18 cellular contexts compared by ENCODE assay signal in genomic region chr2:189218236-189218635, GRCh38.
"Had no signal": no experiment of that assay in that cellular context is flagged by ENCODE, and none has a peak within 500 bp of the region (broad histone marks: within the 10 kb centered on the region; RNA-seq: fewer than 3 reads in every experiment).

No MANE protein-coding gene starts in this region.

- DNase-seq: activated CD4-positive, alpha-beta T cell treated with anti-CD3 and anti-CD28 coated beads for 4 hours; activated CD8-positive, alpha-beta memory T cell treated with anti-CD3 and anti-CD28 coated beads, Interleukin-2, amount 50 U/mL, for 4 hours; activated CD8-positive, alpha-beta T cell treated with anti-CD3 and anti-CD28 coated beads for 36 hours; activated gamma-delta T cell treated with Interleukin-2 at 50 U/mL for 16 hours; activated T-cell treated with anti-CD3 and anti-CD28 coated beads, Interleukin-2, amount 50 U/mL, for 72 hours; caudate nucleus; cortex of kidney; effector memory CD4-positive, alpha-beta T cell; lower lobe of right lung; mucosa of descending colon; naive thymus-derived CD8-positive, alpha-beta T cell; spleen; stimulated activated CD4-positive, alpha-beta T cell treated with anti-CD3 and anti-CD28 coated beads, Interleukin-2, amount 100 ng/mL, for 24 hours; stimulated activated naive CD4-positive, alpha-beta T cell; substantia nigra; T-helper 1 cell; transverse colon had no signal

- H3K4me3 ChIP-seq: lower lobe of right lung, mucosa of descending colon, spleen, transverse colon had no signal

- ATAC-seq: activated CD8-positive, alpha-beta T cell treated with anti-CD3 and anti-CD28 coated beads for 36 hours; activated T-cell treated with anti-CD3 and anti-CD28 coated beads, Interleukin-2, amount 50 U/mL, for 72 hours; mucosa of descending colon; naive thymus-derived CD8-positive, alpha-beta T cell had no signal

- H3K27me3 ChIP-seq: spleen, transverse colon had no signal

- H3K9me3 ChIP-seq: lower lobe of right lung, mucosa of descending colon, spleen, transverse colon had no signal

- H3K36me3 ChIP-seq: lower lobe of right lung, spleen, transverse colon had no signal

- H3K27ac ChIP-seq: lower lobe of right lung, spleen, transverse colon, VCaP had no signal

- H3K4me1 ChIP-seq: lower lobe of right lung, spleen had no signal
